In the genomic region with DNA sequence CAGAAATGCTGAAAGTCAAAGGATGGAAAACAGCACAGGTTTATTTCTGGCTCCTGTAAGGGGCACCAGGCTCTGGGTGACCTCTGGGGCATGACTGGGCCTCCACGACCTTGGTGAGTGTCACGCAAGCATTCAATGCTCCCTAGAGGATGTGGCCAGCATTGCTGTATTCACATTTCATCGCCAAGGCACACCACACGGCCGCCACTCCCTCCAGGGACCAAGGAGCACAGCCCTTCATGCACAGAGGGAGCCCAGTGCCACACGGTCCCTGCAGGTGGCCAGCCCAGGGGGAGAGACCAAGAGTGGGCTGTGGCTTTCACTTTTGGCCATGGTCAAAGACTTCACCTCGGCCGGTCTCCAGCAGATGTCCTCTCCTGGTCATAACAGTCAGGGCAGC, we compare ENCODE assay signal across 9 cellular contexts.
DNase-seq lines count a peak whose midpoint lies in the region; ATAC-seq lines count a peak whose summit lies in the region.
"Had no signal": no experiment of that assay in that cellular context is flagged by ENCODE, and none has a peak within 500 bp of the region (broad histone marks: within the 10 kb centered on the region; RNA-seq: fewer than 3 reads in every experiment).

No MANE protein-coding gene starts in this region.

- in situ Hi-C loops in SK-MEL-5 (cut with HindIII; ENCODE audit: low pct_unique_long_range_greater_than_20kb, low sequenced_read_pairs): no loop called here

- H3K4me3 ChIP-seq in H7 (ENCODE audit: insufficient read depth, low read depth, low read length): no peak overlapping the region

- no peak for ATAC-seq in GM19328 (IDR thresholded peaks at IDR 0.05; ENCODE audit: unreplicated experiment)

- H3K36me3 ChIP-seq in H7 (replicated peaks; ENCODE audit: control insufficient read depth, insufficient read depth, low read length): no peaks in the 10 kb centered on the region

- DNase-seq in DMS153 (lab: John Stamatoyannopoulos, UW) (peak; percentile 27), H7 (peak; percentile 76), SK-MEL-5 (ENCODE audit: low read depth, low spot score) (peak; percentile 50), medulla oblongata (ENCODE audit: extremely low spot score) (peak; percentile 16), activated T-cell treated with anti-CD3 and anti-CD28 coated beads for 4 hours (no peak), A172 (ENCODE audit: low spot score) (no peak)
- DNase-seq in activated CD4-positive, alpha-beta T cell treated with anti-CD3 and anti-CD28 coated beads for 4 hours: no peak
- DNase-seq: GOT3 had no signal

- H3K27me3 ChIP-seq in H7 (ENCODE audit: control insufficient read depth, insufficient read depth, low read length): no peaks in the 10 kb centered on the region

Comparison
In these comparisons a context has a peak if more than half of its experiments do, and no peak if none do; other contexts are left out.
1. DNase-seq: peak in DMS153 (single experiment), H7 (single experiment), SK-MEL-5 (single experiment) and medulla oblongata (single experiment); none in activated T-cell treated with anti-CD3 and anti-CD28 coated beads for 4 hours (single experiment), A172 (single experiment) and activated CD4-positive, alpha-beta T cell treated with anti-CD3 and anti-CD28 coated beads for 4 hours (0 of 2).